Comparison of ENCODE assay signal across 8 cellular contexts in genomic region chr18:74597662-74598349, GRCh38. TPM values are rescaled to one million over a fixed set of nuclear protein-coding genes. Genes with fewer than 3 reads are reported as not detected.
DNase-seq lines count a peak whose midpoint lies in the region; ATAC-seq lines count a peak whose summit lies in the region.

Gene ZNF407 (plus strand): TSS chr18:74597870. CDS start chr18:74631020, 33,150 bp downstream.

- H2BK120ac ChIP-seq in mesenchymal stem cell (ENCODE audit: low read depth, low read length): peak within 1 kb of the TSS; percentile 98

- H2AK5ac ChIP-seq in mesenchymal stem cell (ENCODE audit: low read length, severe bottlenecking): peak within 1 kb of the TSS; percentile 33

- no peaks in the 10 kb centered on the region for H3K27me3 Mint-ChIP-seq in effector memory CD8-positive, alpha-beta T cell

- no peaks in the 10 kb centered on the region for H3K9me3 Mint-ChIP-seq in effector memory CD8-positive, alpha-beta T cell

- H3K14ac ChIP-seq in mesenchymal stem cell (ENCODE audit: low read length in 2 of 2): peak within 1 kb of the TSS in 1 of 2 experiments; percentile 92

- POLR2A ChIA-PET in activated CD8-positive, alpha-beta memory T cell treated with anti-CD3 and anti-CD28 coated beads for 36 hours (lab: Charles Lee): interaction anchor here (1.5 kb wide), 1 partner anchor 102 kb away, joined by 9 read pairs; the partner anchor contains the start of gene CNDP2

- peaks cover 36 to 58% of the 10 kb centered on the region in 2 donors for H3K4me1 Mint-ChIP-seq in effector memory CD8-positive, alpha-beta T cell (ENCODE audit: low read depth in 2 of 2)

- peaks cover 5% of the 10 kb centered on the region for H3K4me1 ChIP-seq in mesenchymal stem cell (ENCODE audit: control insufficient read depth, insufficient read depth, low read depth, low read length)

- H3K4ac ChIP-seq in mesenchymal stem cell (ENCODE audit: low read depth in 1 of 2, low read length in 2 of 2): peak within 1 kb of the TSS; percentile 77 to 80

- peaks cover 22% of the 10 kb centered on the region for H3K79me1 ChIP-seq in mesenchymal stem cell (replicated peaks; ENCODE audit: low read length, poor library complexity, severe bottlenecking)

- peak within 1 kb of the TSS; percentile 100 for H3K9ac ChIP-seq in mesenchymal stem cell (ENCODE audit: low read length)

- H3K27me3 ChIP-seq in mesenchymal stem cell (ENCODE audit: control insufficient read depth in 1 of 2, insufficient read depth in 1 of 2, low read length in 2 of 2): no peaks in the 10 kb centered on the region

- peak within 1 kb of the TSS; percentile 98 to 99 for H3K27ac Mint-ChIP-seq in effector memory CD8-positive, alpha-beta T cell

- H2BK15ac ChIP-seq in mesenchymal stem cell (ENCODE audit: low read depth, poor library complexity, severe bottlenecking): peak within 1 kb of the TSS; percentile 99

- peaks cover 0 to 19% of the 10 kb centered on the region in 2 experiments for H3K36me3 ChIP-seq in mesenchymal stem cell (ENCODE audit: control insufficient read depth in 1 of 2, insufficient read depth in 2 of 2, low read depth in 1 of 2, low read length in 2 of 2)

- peak within 1 kb of the TSS; percentile 88 to 98 for H3K18ac ChIP-seq in mesenchymal stem cell (ENCODE audit: low read depth in 1 of 2, low read length in 2 of 2)

- H3K4me3 ChIP-seq in mesenchymal stem cell (ENCODE audit: insufficient read depth in 1 of 2, low read depth in 1 of 2, low read length in 2 of 2): peak within 1 kb of the TSS; percentile 91 to 95

- CTCF ChIA-PET in activated CD8-positive, alpha-beta memory T cell treated with anti-CD3 and anti-CD28 coated beads for 36 hours (lab: Charles Lee): interaction anchor here (1.7 kb wide), 1 partner anchor 99 kb away, joined by 3 read pairs; no protein-coding TSS in a partner anchor

- DNase-seq in COLO829 (ENCODE audit: low spot score): peak; percentile 69
- peak; percentile 83 for DNase-seq in HT1080 (ENCODE audit: low read depth)
- peak; percentile 82 to 88 for DNase-seq in NOMO-1 (lab: John Stamatoyannopoulos, UW; ENCODE audit: unreplicated experiment in 2 of 2)
- DNase-seq in effector memory CD8-positive, alpha-beta T cell: peak; percentile 84 to 89 (median 84)
- DNase-seq in mesenchymal stem cell: peak; percentile 95
- DNase-seq in stimulated activated CD8-positive, alpha-beta memory T cell treated with anti-CD3 and anti-CD28 coated beads, Interleukin-15, amount 100 ng/mL, for 1 hour (ENCODE audit: low read depth): peak; percentile 86

- H2BK5ac ChIP-seq in mesenchymal stem cell (ENCODE audit: low read depth, low read length, poor library complexity, severe bottlenecking): peak within 1 kb of the TSS; percentile 99

- peak within 1 kb of the TSS; percentile 83 for H2AFZ ChIP-seq in mesenchymal stem cell (ENCODE audit: low read depth, low read length)

- H4K91ac ChIP-seq in mesenchymal stem cell (ENCODE audit: low read length): peak within 1 kb of the TSS; percentile 93

- H2BK12ac ChIP-seq in mesenchymal stem cell (ENCODE audit: low read length in 2 of 2): peak within 1 kb of the TSS in 1 of 2 experiments; percentile 3

- ATAC-seq in GM21367 (IDR thresholded peaks at IDR 0.05; ENCODE audit: unreplicated experiment): peak; percentile 62
- ATAC-seq in effector memory CD8-positive, alpha-beta T cell (replicated peaks): peak; percentile 76

- peak within 1 kb of the TSS in 1 of 2 experiments; percentile 63 for H3K23ac ChIP-seq in mesenchymal stem cell (ENCODE audit: low read length in 2 of 2)

- peak within 1 kb of the TSS; percentile 75 for H3K4me2 ChIP-seq in mesenchymal stem cell (ENCODE audit: low read length, poor library complexity, severe bottlenecking)

- peak within 1 kb of the TSS; percentile 96 to 99 for H3K4me3 Mint-ChIP-seq in effector memory CD8-positive, alpha-beta T cell

- WGBS in mesenchymal stem cell: under 1% methylated on average over 49 of the region's 64 CpGs

- peak within 1 kb of the TSS; percentile 97 for H3K27ac ChIP-seq in mesenchymal stem cell (ENCODE audit: low read length, poor library complexity, severe bottlenecking)

- H3K36me3 Mint-ChIP-seq in effector memory CD8-positive, alpha-beta T cell (ENCODE audit: insufficient read depth): peaks cover 30% of the 10 kb centered on the region

- peak within 1 kb of the TSS; percentile 99 for H4K8ac ChIP-seq in mesenchymal stem cell (ENCODE audit: low read length)

- H3K9me3 ChIP-seq in mesenchymal stem cell (ENCODE audit: control insufficient read depth, low read length): no peaks in the 10 kb centered on the region

RNA-seq across cellular contexts. Expression of gene ZNF407, which starts in this region (rescaled TPM):
- total RNA-seq in HT1080 (2014; rRNA removed; shearing (Covaris generic)): 7.2 and 8.2 TPM in 2 replicates
- polyA plus RNA-seq in HT1080 (2015; cell fraction: cytosol; rRNA removed): 2.3 and 3.2 TPM in 2 replicates
- polyA plus RNA-seq in HT1080 (2015; cell fraction: nucleus; rRNA removed): 8.4 and 9.8 TPM in 2 replicates
- 10 to 100 TPM; 12.3 to 12.6 TPM for total RNA-seq in activated CD8-positive, alpha-beta memory T cell treated with anti-CD3 and anti-CD28 coated beads for 36 hours
- polyA plus RNA-seq in mesenchymal stem cell (2013, experiment 1 of 2): 3.3 TPM
- 3.2 TPM for polyA plus RNA-seq in mesenchymal stem cell (2013, experiment 2 of 2)

Comparison
In these comparisons a context has a peak if more than half of its experiments do, and no peak if none do; other contexts are left out.
1. Peak in every context shown above with its lines: DNase-seq, ATAC-seq, H3K4me3 ChIP-seq and H3K27ac ChIP-seq.